Comparison of ENCODE assay signal across 30 cellular contexts in genomic region chr5:176747670-176748072, GRCh38.
"Had no signal": no experiment of that assay in that cellular context is flagged by ENCODE, and none has a peak within 500 bp of the region (broad histone marks: within the 10 kb centered on the region; RNA-seq: fewer than 3 reads in every experiment).

No MANE protein-coding gene starts in this region.

- H3K36me3 Mint-ChIP-seq: immature natural killer cell; natural killer cell treated with Interleukin-12 subunit alpha and Interleukin-12 subunit beta and Interleukin-15 and Interleukin-18, amount 100 ng/mL, for 72 hours had no signal

- H3K27ac ChIP-seq: body of pancreas, cardiac muscle cell, neutrophil, sigmoid colon, SK-N-MC, upper lobe of left lung, VCaP had no signal

- H3K27ac Mint-ChIP-seq: activated CD4-positive, alpha-beta T cell treated with anti-CD3 and anti-CD28 coated beads, Interleukin-2, amount 10 ng/mL, durations not matched to agents 7 days and 5 days; activated CD8-positive, alpha-beta T cell treated with anti-CD3 and anti-CD28 coated beads for 36 hours; activated naive CD8-positive, alpha-beta T cell treated with anti-CD3 and anti-CD28 coated beads, Interleukin-2, amount 50 U/mL, for 24 hours; immature natural killer cell; natural killer cell treated with Interleukin-12 subunit alpha and Interleukin-12 subunit beta and Interleukin-15 and Interleukin-18, amount 100 ng/mL, for 72 hours had no signal

- H3K9me3 Mint-ChIP-seq: activated CD4-positive, alpha-beta T cell treated with anti-CD3 and anti-CD28 coated beads, Interleukin-2, amount 10 ng/mL, durations not matched to agents 7 days and 5 days; activated CD8-positive, alpha-beta T cell treated with anti-CD3 and anti-CD28 coated beads for 36 hours; activated naive CD8-positive, alpha-beta T cell treated with anti-CD3 and anti-CD28 coated beads, Interleukin-2, amount 50 U/mL, for 24 hours; immature natural killer cell; natural killer cell treated with Interleukin-12 subunit alpha and Interleukin-12 subunit beta and Interleukin-15 and Interleukin-18, amount 100 ng/mL, for 72 hours had no signal

- H3K4me2 ChIP-seq: smooth muscle cell had no signal

- H3K4me3 ChIP-seq: body of pancreas, cardiac muscle cell, sigmoid colon, SK-N-MC, smooth muscle cell, upper lobe of left lung had no signal

- DNase-seq: activated CD4-positive, alpha-beta T cell treated with anti-CD3 and anti-CD28 coated beads, Interleukin-2, amount 10 ng/mL, durations not matched to agents 7 days and 5 days; activated CD8-positive, alpha-beta T cell treated with anti-CD3 and anti-CD28 coated beads for 36 hours; activated effector memory CD4-positive, alpha-beta T cell treated with Interleukin-2 at 50 U/mL for 16 hours; activated naive CD4-positive, alpha-beta T cell treated with anti-CD3 and anti-CD28 coated beads, Interleukin-2, amount 50 U/mL, for 16 hours; activated naive CD8-positive, alpha-beta T cell treated with anti-CD3 and anti-CD28 coated beads, Interleukin-2, amount 50 U/mL, for 24 hours; activated T-cell treated with anti-CD3 and anti-CD28 coated beads, Interleukin-2, amount 50 U/mL, for 48 hours; anterior cingulate cortex; body of pancreas; dermis blood vessel endothelial cell; effector memory CD4-positive, alpha-beta T cell; foreskin melanocyte; immature natural killer cell; kidney glomerular epithelial cell; left ventricle myocardium superior; mammary epithelial cell; midbrain; sigmoid colon; stimulated activated CD4-positive, alpha-beta T cell treated with anti-CD3 and anti-CD28 coated beads, Interleukin-2, amount 100 ng/mL, for 48 hours; stimulated activated naive CD4-positive, alpha-beta T cell treated with Interleukin-2 at 50 U/mL for 16 hours; SW 1271; T-helper 2 cell had no signal

- FAIRE-seq: endothelial cell of umbilical vein had no signal

- ATAC-seq: activated CD8-positive, alpha-beta T cell treated with anti-CD3 and anti-CD28 coated beads for 36 hours; activated naive CD8-positive, alpha-beta T cell treated with anti-CD3 and anti-CD28 coated beads, Interleukin-2, amount 50 U/mL, for 24 hours; body of pancreas; esophagus mucosa; left ventricle myocardium superior; natural killer cell treated with Interleukin-12 subunit alpha and Interleukin-12 subunit beta and Interleukin-15 and Interleukin-18, amount 100 ng/mL, for 72 hours had no signal

- H3K9me3 ChIP-seq: body of pancreas, neutrophil, sigmoid colon, upper lobe of left lung had no signal

- H3K4me3 Mint-ChIP-seq: activated CD4-positive, alpha-beta T cell treated with anti-CD3 and anti-CD28 coated beads, Interleukin-2, amount 10 ng/mL, durations not matched to agents 7 days and 5 days; activated CD8-positive, alpha-beta T cell treated with anti-CD3 and anti-CD28 coated beads for 36 hours; activated naive CD8-positive, alpha-beta T cell treated with anti-CD3 and anti-CD28 coated beads, Interleukin-2, amount 50 U/mL, for 24 hours; immature natural killer cell; natural killer cell treated with Interleukin-12 subunit alpha and Interleukin-12 subunit beta and Interleukin-15 and Interleukin-18, amount 100 ng/mL, for 72 hours had no signal

- H3K36me3 ChIP-seq: cardiac muscle cell, neutrophil, sigmoid colon, upper lobe of left lung had no signal
